In genomic region chr2:167215595-167215994, GRCh38 we compare ENCODE assay signal across 15 cellular contexts.
"Had no signal": no experiment of that assay in that cellular context is flagged by ENCODE, and none has a peak within 500 bp of the region (broad histone marks: within the 10 kb centered on the region; RNA-seq: fewer than 3 reads in every experiment).

No MANE protein-coding gene starts in this region.

- H3K4me3 ChIP-seq: heart left ventricle, ovary had no signal

- H3K36me3 ChIP-seq: ovary had no signal

- H3K27me3 Mint-ChIP-seq: activated T-helper 17 cell treated with anti-CD3 and anti-CD28 coated beads, Interleukin-2, amount 50 U/mL, for 72 hours; effector memory CD8-positive, alpha-beta T cell had no signal

- H3K4me1 Mint-ChIP-seq: activated T-helper 17 cell treated with anti-CD3 and anti-CD28 coated beads, Interleukin-2, amount 50 U/mL, for 72 hours; stimulated activated naive B cell treated with anti-CD40 and anti-IgM and Interleukin-4, amounts not matched to agents 10 μg/mL and 1 μg/mL and 100 μg/mL, for 72 hours had no signal

- H3K36me3 Mint-ChIP-seq: stimulated activated naive B cell treated with anti-CD40 and anti-IgM and Interleukin-4, amounts not matched to agents 10 μg/mL and 1 μg/mL and 100 μg/mL, for 72 hours had no signal

- H3K4me3 Mint-ChIP-seq: activated T-helper 17 cell treated with anti-CD3 and anti-CD28 coated beads, Interleukin-2, amount 50 U/mL, for 72 hours; effector memory CD8-positive, alpha-beta T cell; stimulated activated naive B cell treated with anti-CD40 and anti-IgM and Interleukin-4, amounts not matched to agents 10 μg/mL and 1 μg/mL and 100 μg/mL, for 72 hours had no signal

- ATAC-seq: activated T-helper 17 cell treated with anti-CD3 and anti-CD28 coated beads, Interleukin-2, amount 50 U/mL, for 72 hours; effector memory CD8-positive, alpha-beta T cell; heart left ventricle; stimulated activated naive B cell treated with anti-CD40 and anti-IgM and Interleukin-4, amounts not matched to agents 10 μg/mL and 1 μg/mL and 100 μg/mL, for 72 hours had no signal

- H3K27ac Mint-ChIP-seq: activated T-helper 17 cell treated with anti-CD3 and anti-CD28 coated beads, Interleukin-2, amount 50 U/mL, for 72 hours; effector memory CD8-positive, alpha-beta T cell; stimulated activated naive B cell treated with anti-CD40 and anti-IgM and Interleukin-4, amounts not matched to agents 10 μg/mL and 1 μg/mL and 100 μg/mL, for 72 hours had no signal

- H3K9me3 ChIP-seq: heart left ventricle, ovary had no signal

- H3K27ac ChIP-seq: heart left ventricle, ovary had no signal

- H3K27me3 ChIP-seq: heart left ventricle, ovary had no signal

- FAIRE-seq: keratinocyte had no signal

- DNase-seq: activated CD4-positive, alpha-beta T cell treated with anti-CD3 and anti-CD28 coated beads for 1 hour; activated CD4-positive, alpha-beta T cell treated with anti-CD3 and anti-CD28 coated beads, Interleukin-2, amount 50 U/mL, for 48 hours; activated naive CD4-positive, alpha-beta T cell treated with Interleukin-2 at 50 U/mL for 16 hours; anterior cingulate cortex; dermis blood vessel endothelial cell; effector memory CD8-positive, alpha-beta T cell; foreskin melanocyte; heart left ventricle; ovary; retina; stimulated activated CD4-positive, alpha-beta T cell treated with anti-CD3 and anti-CD28 coated beads, Interleukin-2, amount 100 ng/mL, for 48 hours; stimulated activated naive B cell treated with anti-CD40 and anti-IgM and Interleukin-4, amounts not matched to agents 10 μg/mL and 1 μg/mL and 100 μg/mL, for 72 hours; trophoblast cell had no signal

- H3K9me3 Mint-ChIP-seq: stimulated activated naive B cell treated with anti-CD40 and anti-IgM and Interleukin-4, amounts not matched to agents 10 μg/mL and 1 μg/mL and 100 μg/mL, for 72 hours had no signal
